In genomic region chr2:69605332-69605731, GRCh38 we compare ENCODE assay signal across 15 cellular contexts. TPM values are rescaled to one million over a fixed set of nuclear protein-coding genes. Genes with fewer than 3 reads are reported as not detected.
DNase-seq lines count a peak whose midpoint lies in the region; ATAC-seq and TF ChIP-seq lines count a peak whose summit lies in the region.
"Had no signal": no experiment of that assay in that cellular context is flagged by ENCODE, and none has a peak within 500 bp of the region (broad histone marks: within the 10 kb centered on the region; RNA-seq: fewer than 3 reads in every experiment).

No MANE protein-coding gene starts in this region.

- peaks cover 3% of the 10 kb centered on the region for H3K36me3 ChIP-seq in CD8-positive, alpha-beta T cell (ENCODE audit: insufficient read depth, low read length)
- no peaks in the 10 kb centered on the region for H3K36me3 ChIP-seq in aorta (ENCODE audit: control insufficient read depth in 1 of 2, insufficient read depth in 2 of 2, low read length in 1 of 2)
- H3K36me3 ChIP-seq: BE2C had no signal

- peaks cover 87% of the 10 kb centered on the region for H3K4me1 Mint-ChIP-seq in CD8-positive, alpha-beta T cell (ENCODE audit: low read depth)
- peaks cover 86% of the 10 kb centered on the region for H3K4me1 Mint-ChIP-seq in activated CD8-positive, alpha-beta T cell treated with anti-CD3 and anti-CD28 coated beads for 36 hours (ENCODE audit: low read depth)
- peaks cover 54 to 94% (median 86%) of the 10 kb centered on the region in 4 donors for H3K4me1 Mint-ChIP-seq in naive thymus-derived CD8-positive, alpha-beta T cell

- H3K27me3 Mint-ChIP-seq in CD8-positive, alpha-beta T cell (ENCODE audit: low read depth) = no peaks in the 10 kb centered on the region
- H3K27me3 Mint-ChIP-seq in activated CD8-positive, alpha-beta T cell treated with anti-CD3 and anti-CD28 coated beads for 36 hours = no peaks in the 10 kb centered on the region
- no peaks in the 10 kb centered on the region for H3K27me3 Mint-ChIP-seq in naive thymus-derived CD8-positive, alpha-beta T cell

- H3K4me3 ChIP-seq in CD8-positive, alpha-beta T cell (ENCODE audit: low read depth, low read length) = no peak overlapping the region
- H3K4me3 ChIP-seq in aorta (ENCODE audit: low read length in 2 of 2) = no peak overlapping the region
- H3K4me3 ChIP-seq: GM12878, PC-9 had no signal

- WGBS in aorta, 2 donors = 93 to 94% methylated on average over 4 of the region's 4 CpGs

- H3K4me3 Mint-ChIP-seq in CD8-positive, alpha-beta T cell = no peak overlapping the region
- H3K4me3 Mint-ChIP-seq in activated CD8-positive, alpha-beta T cell treated with anti-CD3 and anti-CD28 coated beads for 36 hours = no peak overlapping the region
- H3K4me3 Mint-ChIP-seq in naive thymus-derived CD8-positive, alpha-beta T cell = peak overlapping the region in 5 of 10 donors; percentile 9 to 72 (median 40)

- peaks cover 83% of the 10 kb centered on the region for H3K4me1 ChIP-seq in CD8-positive, alpha-beta T cell (ENCODE audit: insufficient read depth, low read length)
- H3K4me1 ChIP-seq in aorta (ENCODE audit: control insufficient read depth in 1 of 2, insufficient read depth in 2 of 2, low read length in 2 of 2) = peaks cover 0 to 3% of the 10 kb centered on the region in 2 donors

- peaks cover 11% of the 10 kb centered on the region for H3K9me3 Mint-ChIP-seq in CD8-positive, alpha-beta T cell
- H3K9me3 Mint-ChIP-seq in activated CD8-positive, alpha-beta T cell treated with anti-CD3 and anti-CD28 coated beads for 36 hours = peaks cover 18% of the 10 kb centered on the region
- H3K9me3 Mint-ChIP-seq in naive thymus-derived CD8-positive, alpha-beta T cell = peaks cover 0 to 11% (median 6%) of the 10 kb centered on the region in 9 donors

- no peaks in the 10 kb centered on the region for H3K27me3 ChIP-seq in CD8-positive, alpha-beta T cell (ENCODE audit: insufficient read depth, low read length)
- H3K27me3 ChIP-seq in aorta (ENCODE audit: control insufficient read depth in 1 of 2, insufficient read depth in 2 of 2, low read length in 1 of 2) = no peaks in the 10 kb centered on the region
- H3K27me3 ChIP-seq: BE2C had no signal

- peak overlapping the region; percentile 82 for H3K27ac Mint-ChIP-seq in CD8-positive, alpha-beta T cell
- H3K27ac Mint-ChIP-seq in activated CD8-positive, alpha-beta T cell treated with anti-CD3 and anti-CD28 coated beads for 36 hours = peak overlapping the region; percentile 18
- peak overlapping the region in 8 of 10 donors; percentile 25 to 92 (median 78) for H3K27ac Mint-ChIP-seq in naive thymus-derived CD8-positive, alpha-beta T cell

- DNase-seq in CD1c-positive myeloid dendritic cell (ENCODE audit: extremely low spot score) (peak; percentile 35), aorta (no peak), NCI-H187 treated with DMSO at 0.1 percent for 48 hours (lab: John Stamatoyannopoulos, UW) (no peak)
- no peak for DNase-seq in CD8-positive, alpha-beta T cell
- no peak for DNase-seq in activated CD8-positive, alpha-beta T cell treated with anti-CD3 and anti-CD28 coated beads for 36 hours
- DNase-seq in naive thymus-derived CD8-positive, alpha-beta T cell = no peak
- DNase-seq: BE2C, DMS79, NCI-H1105, NCI-H187, NCI-H446, NCI-H748 treated with DMSO at 0.1 percent for 48 hours, PC-9 had no signal

- H3K9me3 ChIP-seq in CD8-positive, alpha-beta T cell (ENCODE audit: low read length) = no peaks in the 10 kb centered on the region
- no peaks in the 10 kb centered on the region for H3K9me3 ChIP-seq in aorta (ENCODE audit: control insufficient read depth, low read length)
- H3K9me3 ChIP-seq: BE2C had no signal

- peaks cover 60% of the 10 kb centered on the region for H3K36me3 Mint-ChIP-seq in CD8-positive, alpha-beta T cell
- H3K36me3 Mint-ChIP-seq in activated CD8-positive, alpha-beta T cell treated with anti-CD3 and anti-CD28 coated beads for 36 hours (ENCODE audit: low read depth) = peaks cover 51% of the 10 kb centered on the region
- H3K36me3 Mint-ChIP-seq in naive thymus-derived CD8-positive, alpha-beta T cell = peaks cover 13 to 57% (median 18%) of the 10 kb centered on the region in 3 donors

- no peak for ATAC-seq in CD8-positive, alpha-beta T cell
- no peak for ATAC-seq in activated CD8-positive, alpha-beta T cell treated with anti-CD3 and anti-CD28 coated beads for 36 hours
- ATAC-seq in naive thymus-derived CD8-positive, alpha-beta T cell = no peak
- no peak for ATAC-seq in aorta (ENCODE audit: low FRiP score)
- no peak for ATAC-seq in HG03039 (IDR thresholded peaks at IDR 0.05; ENCODE audit: unreplicated experiment)
- ATAC-seq: GM12878 had no signal

- TF ChIP-seq CTCF in CD8-positive, alpha-beta T cell (IDR thresholded peaks at IDR 0.05) = no peak
- no peak for TF ChIP-seq CTCF in activated CD8-positive, alpha-beta T cell treated with anti-CD3 and anti-CD28 coated beads for 36 hours (IDR thresholded peaks at IDR 0.05)

- H3K27ac ChIP-seq in CD8-positive, alpha-beta T cell (ENCODE audit: low read depth, low read length) = no peak overlapping the region
- no peak overlapping the region for H3K27ac ChIP-seq in aorta (ENCODE audit: low read depth in 1 of 2, low read length in 2 of 2)
- H3K27ac ChIP-seq: PC-9 had no signal

- CTCF ChIA-PET in CD8-positive, alpha-beta T cell (lab: Charles Lee) = no interaction called here
- CTCF ChIA-PET in activated CD8-positive, alpha-beta T cell treated with anti-CD3 and anti-CD28 coated beads for 36 hours (lab: Charles Lee) = interaction anchor here (2.0 kb wide), 1 partner anchor 8 kb away, joined by 10 read pairs; no protein-coding TSS in a partner anchor

- POLR2A ChIA-PET in CD8-positive, alpha-beta T cell (lab: Charles Lee) = interaction anchor here (1.3 to 1.5 kb wide), 2 partner anchors 39 to 41 kb away, joined by 3 to 4 read pairs; no protein-coding TSS in a partner anchor
- POLR2A ChIA-PET in activated CD8-positive, alpha-beta T cell treated with anti-CD3 and anti-CD28 coated beads for 36 hours (lab: Charles Lee) = interaction anchor here (2.3 kb wide), 1 partner anchor 8 kb away, joined by 11 read pairs; no protein-coding TSS in a partner anchor
- POLR2A ChIA-PET in naive thymus-derived CD8-positive, alpha-beta T cell (lab: Charles Lee) = no interaction called here

- intact Hi-C loops in CD8-positive, alpha-beta T cell (cut with DNase I, micrococcal nuclease) = loop anchor here in 1 of 2 experiments (2.0 kb wide), 1 partner anchor 15 kb away; no protein-coding TSS in a partner anchor
- intact Hi-C loops in activated CD8-positive, alpha-beta T cell treated with anti-CD3 and anti-CD28 coated beads for 36 hours (cut with micrococcal nuclease) = no loop called here
- intact Hi-C loops in aorta (cut with DNase I) = no loop called here

RNA-seq across cellular contexts. Expression of gene AAK1, which starts 38.2 kb away (rescaled TPM):
- 100 to 1,000 TPM; 156 to 174 TPM for total RNA-seq in CD8-positive, alpha-beta T cell
- total RNA-seq in activated CD8-positive, alpha-beta T cell treated with anti-CD3 and anti-CD28 coated beads for 36 hours = 100 to 1,000 TPM; 114 to 115 TPM
- 100 to 1,000 TPM; 216 to 222 TPM for total RNA-seq in naive thymus-derived CD8-positive, alpha-beta T cell
- polyA plus RNA-seq in naive thymus-derived CD8-positive, alpha-beta T cell = 100 to 1,000 TPM in 1 of 3 donors, 10 to 100 TPM in 2; 59.8 to 106 (median 97.3) TPM
- total RNA-seq in aorta = 10 to 100 TPM; 71.3 to 95.6 TPM
- polyA plus RNA-seq in aorta = 10 to 100 TPM in 1 of 2 donors, 1 to 10 TPM in 1; 6.9 to 30.8 TPM

Comparison
In these comparisons a context has a peak if more than half of its experiments do, and no peak if none do; other contexts are left out.
1. H3K27ac Mint-ChIP-seq: peak in every context shown above with its lines; median percentile 82 in CD8-positive, alpha-beta T cell; 78 in naive thymus-derived CD8-positive, alpha-beta T cell; 18 in activated CD8-positive, alpha-beta T cell treated with anti-CD3 and anti-CD28 coated beads for 36 hours.